In the genomic region with DNA sequence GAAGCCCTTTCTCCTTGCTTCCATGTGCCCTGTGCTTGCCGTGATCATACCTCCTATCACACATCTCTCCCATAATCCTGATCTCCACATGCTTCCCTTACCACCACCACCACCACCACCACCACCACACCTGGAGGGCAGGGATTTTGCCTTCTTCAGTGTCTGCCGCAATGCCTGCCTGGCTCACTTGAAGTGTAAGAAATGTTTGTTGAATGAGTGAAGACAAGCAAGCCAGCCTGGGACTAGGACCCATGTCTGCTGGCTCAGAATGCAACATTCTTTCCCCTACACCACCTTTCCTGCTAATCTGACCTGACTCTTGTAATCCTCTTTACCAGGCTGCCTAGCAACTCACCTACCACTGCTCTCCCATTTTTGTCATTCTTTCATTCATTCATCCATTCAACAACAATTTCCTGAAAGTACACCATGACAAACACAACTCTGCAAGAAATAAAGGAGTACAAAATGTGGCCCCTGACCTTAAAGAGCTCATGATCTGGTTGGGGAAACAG, we compare ENCODE assay signal across 14 cellular contexts. TPM values are rescaled to one million over a fixed set of nuclear protein-coding genes. Genes with fewer than 3 reads are reported as not detected.
"Had no signal": no experiment of that assay in that cellular context is flagged by ENCODE, and none has a peak within 500 bp of the region (broad histone marks: within the 10 kb centered on the region; RNA-seq: fewer than 3 reads in every experiment).

No MANE protein-coding gene starts in this region.

- DNase-seq: activated B cell treated with CpG ODN at 0.5 μM for 24 hours; amygdala; dorsolateral prefrontal cortex; esophagus squamous epithelium; foreskin keratinocyte; right lobe of liver; stimulated activated CD4-positive, alpha-beta T cell treated with anti-CD3 and anti-CD28 coated beads, Interleukin-12 subunit alpha, Interleukin-12 subunit beta, amount 100 ng/mL, for 4 hours; stimulated activated naive CD4-positive, alpha-beta T cell treated with Interleukin-2 at 50 U/mL for 16 hours; T-helper 17 cell had no signal

- H3K4me1 ChIP-seq: breast epithelium had no signal

- H3K9me3 ChIP-seq: breast epithelium, esophagus squamous epithelium, right lobe of liver had no signal

- H3K4me3 ChIP-seq: breast epithelium, dorsolateral prefrontal cortex, esophagus squamous epithelium, right lobe of liver had no signal

- ATAC-seq: foreskin keratinocyte, left lobe of liver, T-helper 17 cell had no signal

- H3K4me3 Mint-ChIP-seq: activated B cell treated with CpG ODN at 0.5 μM for 24 hours; activated naive CD4-positive, alpha-beta T cell treated with anti-CD3 and anti-CD28 coated beads, Interleukin-2, amount 50 U/mL, for 24 hours; memory B cell; T-helper 17 cell had no signal

- H3K27ac Mint-ChIP-seq: activated B cell treated with CpG ODN at 0.5 μM for 24 hours; activated naive CD4-positive, alpha-beta T cell treated with anti-CD3 and anti-CD28 coated beads, Interleukin-2, amount 50 U/mL, for 24 hours; memory B cell; progenitor cell of endocrine pancreas; T-helper 17 cell had no signal

- H3K27ac ChIP-seq: breast epithelium, esophagus squamous epithelium, foreskin keratinocyte, right lobe of liver had no signal

- H3K36me3 ChIP-seq: breast epithelium, esophagus squamous epithelium, right lobe of liver had no signal

RNA-seq across cellular contexts. Expression of gene NID2, which starts 3.5 kb away (rescaled TPM):
- total RNA-seq: activated B cell treated with CpG ODN at 0.5 μM for 24 hours had no signal
